In the genomic region with DNA sequence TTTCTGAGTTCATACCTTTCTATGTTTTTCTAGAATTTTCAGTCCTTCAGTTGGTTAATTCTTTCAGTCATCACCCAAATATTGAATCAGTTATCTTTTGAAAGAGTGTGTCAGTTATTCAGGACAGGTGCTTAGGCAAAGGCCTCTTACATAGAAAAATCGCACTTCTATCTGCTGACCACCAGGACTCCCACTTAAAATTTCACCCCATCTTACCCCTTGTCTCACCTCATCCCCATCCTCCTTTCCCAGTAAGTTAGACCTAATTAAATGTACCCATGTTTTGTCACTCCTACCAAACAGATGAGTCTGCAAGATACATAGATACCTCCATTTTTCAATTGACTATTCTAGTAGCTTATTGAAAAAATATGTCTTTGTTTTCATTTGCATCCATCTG, we compare ENCODE assay signal across 16 cellular contexts.
DNase-seq lines count a peak whose midpoint lies in the region; ATAC-seq and TF ChIP-seq lines count a peak whose summit lies in the region.
"Had no signal": no experiment of that assay in that cellular context is flagged by ENCODE, and none has a peak within 500 bp of the region (broad histone marks: within the 10 kb centered on the region; RNA-seq: fewer than 3 reads in every experiment).

No MANE protein-coding gene starts in this region.

- ATAC-seq in GM23338 (peak; percentile 58), GM19351 (IDR thresholded peaks at IDR 0.05; ENCODE audit: unreplicated experiment) (no peak)
- ATAC-seq: CD8-positive, alpha-beta T cell had no signal

- H3K4me2 ChIP-seq in GM23338 = no peak overlapping the region
- H3K4me2 ChIP-seq: BLaER1, PC-9 had no signal

- H4K20me1 ChIP-seq in GM23338 (replicated peaks; ENCODE audit: insufficient read depth) = no peaks in the 10 kb centered on the region
- H4K20me1 ChIP-seq: BLaER1 had no signal

- no peaks in the 10 kb centered on the region for H3K4me1 Mint-ChIP-seq in GM23338

- H3K27me3 Mint-ChIP-seq in GM23338 (ENCODE audit: insufficient read depth, low read depth, poor library complexity) = no peaks in the 10 kb centered on the region

- H3F3A ChIP-seq in GM23338 (replicated peaks; ENCODE audit: low read depth) = no peaks in the 10 kb centered on the region

- DNase-seq in GM23338 (ENCODE audit: low spot score) (peak; percentile 15), NCI-H69 (lab: John Stamatoyannopoulos, UW) (peak; percentile 21), fibroblast of villous mesenchyme (ENCODE audit: low read depth) (no peak), NCI-H2029 treated with DMSO at 0.1 percent for 48 hours (lab: John Stamatoyannopoulos, UW) (no peak), WERI-Rb-1 (no peak), DMS153 (lab: John Stamatoyannopoulos, UW) (no peak)
- DNase-seq: CD8-positive, alpha-beta T cell; DND-41; HCEC 1CT; KBM-7; NCI-H1092 treated with DMSO at 0.1 percent for 48 hours; NCI-H510A treated with DMSO at 0.1 percent for 48 hours; PC-9; SJCRH30 had no signal

- no peaks in the 10 kb centered on the region; the same call in 1 of the 2 replicates for H3K4me1 ChIP-seq in GM23338 (ENCODE audit: insufficient read depth)
- H3K4me1 ChIP-seq: BLaER1, SJCRH30 had no signal

- no peak overlapping the region for H3K27ac ChIP-seq in GM23338 (ENCODE audit: low read depth)
- no peak overlapping the region for H3K27ac ChIP-seq in WERI-Rb-1
- H3K27ac ChIP-seq: BLaER1, PC-9, SJCRH30 had no signal

- H3K27ac Mint-ChIP-seq in GM23338 = no peak overlapping the region
- H3K27ac Mint-ChIP-seq: CD8-positive, alpha-beta T cell had no signal

- H3K36me3 ChIP-seq in GM23338 (ENCODE audit: insufficient read depth) = no peaks in the 10 kb centered on the region
- H3K36me3 ChIP-seq in WERI-Rb-1 = no peaks in the 10 kb centered on the region
- H3K36me3 ChIP-seq: BLaER1, SJCRH30 had no signal

- H3K27me3 ChIP-seq in GM23338 (ENCODE audit: insufficient read depth) (no peaks in the 10 kb centered on the region), WERI-Rb-1 (ENCODE audit: insufficient read depth, low read depth, severe bottlenecking) (no peaks in the 10 kb centered on the region)
- H3K27me3 ChIP-seq: BLaER1, SJCRH30 had no signal

- H3K79me2 ChIP-seq in GM23338 (replicated peaks; ENCODE audit: insufficient read depth) = no peaks in the 10 kb centered on the region

- peaks cover 6% of the 10 kb centered on the region; the same call in 1 of the 3 replicates for H3K36me3 Mint-ChIP-seq in GM23338 (ENCODE audit: low read depth)
- H3K36me3 Mint-ChIP-seq: CD8-positive, alpha-beta T cell had no signal

- peak; percentile 17 to 30; a peak in 3 of 4 replicates for TF ChIP-seq CTCF in GM23338 (conservative IDR thresholded peaks at IDR 0.05; ENCODE audit: low read depth in 2 of 2)
- TF ChIP-seq CTCF in fibroblast of villous mesenchyme (IDR thresholded peaks at IDR 0.05; ENCODE audit: insufficient read depth, low read depth, low read length) = peak; percentile 4
- no peak for TF ChIP-seq CTCF in WERI-Rb-1 (IDR thresholded peaks at IDR 0.05; ENCODE audit: low read depth, low read length)

- no peak overlapping the region for H3K4me3 ChIP-seq in GM23338
- no peak overlapping the region for H3K4me3 ChIP-seq in fibroblast of villous mesenchyme (ENCODE audit: low read depth, low read length)
- H3K4me3 ChIP-seq in WERI-Rb-1 (ENCODE audit: low read depth, low read length) = no peak overlapping the region
- H3K4me3 ChIP-seq: BLaER1, PC-9, SJCRH30 had no signal

- peaks cover 14% of the 10 kb centered on the region for H3K9me3 Mint-ChIP-seq in GM23338
- H3K9me3 Mint-ChIP-seq: CD8-positive, alpha-beta T cell had no signal

- 0 out of 2 replicates have a peak, but pooled peaks cover 13% of the 10 kb centered on the region for H3K9me2 ChIP-seq in GM23338 (ENCODE audit: insufficient read depth)

- no peak overlapping the region for H2AFZ ChIP-seq in GM23338
- H2AFZ ChIP-seq: PC-9 had no signal

- H3K9me3 ChIP-seq in WERI-Rb-1 (ENCODE audit: severe bottlenecking) = no peaks in the 10 kb centered on the region
- H3K9me3 ChIP-seq: BLaER1, SJCRH30 had no signal

- no peak overlapping the region for H3K4me3 Mint-ChIP-seq in GM23338
- H3K4me3 Mint-ChIP-seq: CD8-positive, alpha-beta T cell had no signal

TF ChIP-seq in GM23338, 12 proteins besides CTCF, POLR2A, EP300 and RAD21:
- TF ChIP-seq, protein P1, sequence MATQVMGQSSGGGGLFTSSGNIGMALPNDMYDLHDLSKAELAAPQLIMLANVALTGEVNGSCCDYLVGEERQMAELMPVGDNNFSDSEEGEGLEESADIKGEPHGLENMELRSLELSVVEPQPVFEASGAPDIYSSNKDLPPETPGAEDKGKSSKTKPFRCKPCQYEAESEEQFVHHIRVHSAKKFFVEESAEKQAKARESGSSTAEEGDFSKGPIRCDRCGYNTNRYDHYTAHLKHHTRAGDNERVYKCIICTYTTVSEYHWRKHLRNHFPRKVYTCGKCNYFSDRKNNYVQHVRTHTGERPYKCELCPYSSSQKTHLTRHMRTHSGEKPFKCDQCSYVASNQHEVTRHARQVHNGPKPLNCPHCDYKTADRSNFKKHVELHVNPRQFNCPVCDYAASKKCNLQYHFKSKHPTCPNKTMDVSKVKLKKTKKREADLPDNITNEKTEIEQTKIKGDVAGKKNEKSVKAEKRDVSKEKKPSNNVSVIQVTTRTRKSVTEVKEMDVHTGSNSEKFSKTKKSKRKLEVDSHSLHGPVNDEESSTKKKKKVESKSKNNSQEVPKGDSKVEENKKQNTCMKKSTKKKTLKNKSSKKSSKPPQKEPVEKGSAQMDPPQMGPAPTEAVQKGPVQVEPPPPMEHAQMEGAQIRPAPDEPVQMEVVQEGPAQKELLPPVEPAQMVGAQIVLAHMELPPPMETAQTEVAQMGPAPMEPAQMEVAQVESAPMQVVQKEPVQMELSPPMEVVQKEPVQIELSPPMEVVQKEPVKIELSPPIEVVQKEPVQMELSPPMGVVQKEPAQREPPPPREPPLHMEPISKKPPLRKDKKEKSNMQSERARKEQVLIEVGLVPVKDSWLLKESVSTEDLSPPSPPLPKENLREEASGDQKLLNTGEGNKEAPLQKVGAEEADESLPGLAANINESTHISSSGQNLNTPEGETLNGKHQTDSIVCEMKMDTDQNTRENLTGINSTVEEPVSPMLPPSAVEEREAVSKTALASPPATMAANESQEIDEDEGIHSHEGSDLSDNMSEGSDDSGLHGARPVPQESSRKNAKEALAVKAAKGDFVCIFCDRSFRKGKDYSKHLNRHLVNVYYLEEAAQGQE (IDR thresholded peaks at IDR 0.05; ENCODE audit: unreplicated experiment) = no peak
- TF ChIP-seq EZH2phosphoT487 (IDR thresholded peaks at IDR 0.05; ENCODE audit: unreplicated experiment) = no peak
- no peak for TF ChIP-seq CREB1 (CRISPR knock-in tag; IDR thresholded peaks at IDR 0.05; ENCODE audit: low read depth)
- no peak for TF ChIP-seq NANOG (IDR thresholded peaks at IDR 0.05; ENCODE audit: borderline replicate concordance)
- no peak for TF ChIP-seq ZNF331 (CRISPR knock-in tag; IDR thresholded peaks at IDR 0.05; ENCODE audit: low read depth)
- no peak for TF ChIP-seq STAT1 (IDR thresholded peaks at IDR 0.05; ENCODE audit: unreplicated experiment)
- TF ChIP-seq POLR2AphosphoS5 (IDR thresholded peaks at IDR 0.05; ENCODE audit: low read depth) = no peak
- TF ChIP-seq JUNB (IDR thresholded peaks at IDR 0.05; ENCODE audit: unreplicated experiment) = no peak

Comparison
In these comparisons a context has a peak if more than half of its experiments do, and no peak if none do; other contexts are left out.
1. DNase-seq: peak in GM23338 (single experiment) and NCI-H69 (single experiment); none in fibroblast of villous mesenchyme (single experiment), NCI-H2029 treated with DMSO at 0.1 percent for 48 hours (single experiment), WERI-Rb-1 (single experiment) and DMS153 (single experiment).